10 cellular contexts compared by ENCODE assay signal in the genomic region with DNA sequence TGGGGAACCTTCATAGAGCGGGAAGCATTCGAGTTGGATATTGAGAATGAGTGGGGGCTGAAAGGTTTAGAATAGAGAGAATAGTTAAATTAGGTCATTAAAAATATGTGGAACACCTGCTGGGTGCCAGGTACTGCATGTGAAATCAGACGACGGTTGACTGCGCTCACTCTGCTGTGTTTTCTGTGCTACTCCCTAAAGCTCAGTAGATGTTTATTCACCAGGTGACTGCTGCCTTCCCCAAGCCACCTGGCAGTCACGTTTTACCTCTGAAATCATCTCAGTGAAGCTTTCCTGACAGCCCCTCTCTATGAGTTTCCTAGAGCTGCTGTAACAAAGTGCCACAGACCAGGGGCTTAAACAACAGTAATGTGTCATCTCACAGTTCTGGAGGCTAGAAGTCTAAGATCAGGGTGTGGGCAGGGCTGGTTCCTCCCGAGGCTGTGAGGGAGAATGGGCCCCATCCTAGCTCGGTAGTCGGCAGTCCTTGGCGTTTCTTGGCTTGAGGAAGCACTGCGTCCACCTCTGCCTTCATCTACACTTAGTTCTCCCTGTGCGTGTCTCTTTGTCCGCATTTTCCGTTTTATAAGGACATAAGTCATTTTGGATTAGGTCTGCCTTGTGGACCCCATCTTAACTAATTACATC. TPM values are rescaled to one million over a fixed set of nuclear protein-coding genes. Genes with fewer than 3 reads are reported as not detected.
DNase-seq lines count a peak whose midpoint lies in the region; ATAC-seq and TF ChIP-seq lines count a peak whose summit lies in the region.
"Had no signal": no experiment of that assay in that cellular context is flagged by ENCODE, and none has a peak within 500 bp of the region (broad histone marks: within the 10 kb centered on the region; RNA-seq: fewer than 3 reads in every experiment).

No MANE protein-coding gene starts in this region.

- H3K27ac ChIP-seq in iPS-20b (ENCODE audit: low read length) (no peak overlapping the region), gastrocnemius medialis (peak overlapping the region; percentile 75 to 84 (median 79))

- no peaks in the 10 kb centered on the region for H3K27me3 ChIP-seq in adipocyte (replicated peaks; ENCODE audit: control insufficient read depth, insufficient read depth, low read length)
- H3K27me3 ChIP-seq in iPS-20b (ENCODE audit: insufficient read depth, low read length): no peaks in the 10 kb centered on the region
- H3K27me3 ChIP-seq in gastrocnemius medialis: no peaks in the 10 kb centered on the region

- TF ChIP-seq POLR2A in gastrocnemius medialis (IDR thresholded peaks at IDR 0.05): no peak

- peak overlapping the region; percentile 74 for H3K4me3 ChIP-seq in adipocyte (ENCODE audit: low read length)
- no peak overlapping the region for H3K4me3 ChIP-seq in iPS-20b (ENCODE audit: low read length)
- H3K4me3 ChIP-seq in gastrocnemius medialis: peak overlapping the region in 3 of 4 donors; percentile 24 to 45 (median 33)

- H3K9ac ChIP-seq in adipocyte (ENCODE audit: low read length): peak overlapping the region; percentile 50
- H3K9ac ChIP-seq in iPS-20b (ENCODE audit: low read depth, low read length): peak overlapping the region; percentile 44; the same call in 1 of the 2 replicates

- peak; percentile 72 for DNase-seq in COLO668 (lab: John Stamatoyannopoulos, UW; ENCODE audit: unreplicated experiment)
- no peak for DNase-seq in adipocyte (ENCODE audit: low read depth)
- DNase-seq in gastrocnemius medialis: no peak
- DNase-seq in NAMALWA (ENCODE audit: low spot score): no peak
- no peak for DNase-seq in cortex of kidney (lab: John Stamatoyannopoulos, UW)
- DNase-seq in NCI-H187 (lab: John Stamatoyannopoulos, UW): no peak
- DNase-seq: activated effector memory CD4-positive, alpha-beta T cell treated with Interleukin-2 at 50 U/mL for 16 hours; NCI-H1092 treated with DMSO at 0.1 percent for 48 hours had no signal

- H3K4me1 ChIP-seq in adipocyte (ENCODE audit: control insufficient read depth, insufficient read depth, low read length) (peaks cover 67% of the 10 kb centered on the region), iPS-20b (ENCODE audit: insufficient read depth, low read length) (peaks cover 27% of the 10 kb centered on the region; the same call in 1 of the 2 replicates), gastrocnemius medialis (peaks cover 93 to 98% of the 10 kb centered on the region in 2 donors)

- no peak for TF ChIP-seq CTCF in gastrocnemius medialis (IDR thresholded peaks at IDR 0.05 in 4 of 5, conservative IDR thresholded peaks at IDR 0.05 in 1 of 5)

- no peaks in the 10 kb centered on the region for H3K9me3 ChIP-seq in adipocyte (ENCODE audit: control insufficient read depth, low read length)
- no peaks in the 10 kb centered on the region for H3K9me3 ChIP-seq in iPS-20b (ENCODE audit: insufficient read depth, low read depth, low read length)
- no peaks in the 10 kb centered on the region for H3K9me3 ChIP-seq in gastrocnemius medialis

- ATAC-seq in gastrocnemius medialis: peak in 1 of 2 donors; percentile 8
- no peak for ATAC-seq in HG03135 (IDR thresholded peaks at IDR 0.05; ENCODE audit: unreplicated experiment)

- intact Hi-C loops in gastrocnemius medialis (cut with DNase I; ENCODE audit: low total_unique reads): loop anchor here (10.0 kb wide), 2 partner anchors 104 to 334 kb away; a partner anchor contains a TSS

- in situ Hi-C loops in gastrocnemius medialis (cut with MboI; ENCODE audit: low sequenced_read_pairs in 4 of 4): no loop called here

- H3K36me3 ChIP-seq in adipocyte (ENCODE audit: control insufficient read depth, insufficient read depth, low read length, severe bottlenecking) (no peaks in the 10 kb centered on the region), iPS-20b (ENCODE audit: insufficient read depth, low read depth, low read length) (no peaks in the 10 kb centered on the region), gastrocnemius medialis (no peaks in the 10 kb centered on the region)

RNA-seq across cellular contexts. Expression of a gene that starts 25.3 kb away (rescaled TPM):
- 100 to 1,000 TPM; 144 to 255 (median 178) TPM for total RNA-seq in gastrocnemius medialis
